ENCODE assay signal across 26 cellular contexts in genomic region chr5:130939059-130939458, GRCh38.
"Had no signal": no experiment of that assay in that cellular context is flagged by ENCODE, and none has a peak within 500 bp of the region (broad histone marks: within the 10 kb centered on the region; RNA-seq: fewer than 3 reads in every experiment).

No MANE protein-coding gene starts in this region.

- H3K27ac ChIP-seq: SK-N-MC, VCaP had no signal

- DNase-seq: activated CD4-positive, alpha-beta memory T cell treated with anti-CD3 and anti-CD28 coated beads, Interleukin-2, amount 10 ng/mL, durations not matched to agents 7 days and 5 days; activated CD4-positive, alpha-beta T cell treated with anti-CD3 and anti-CD28 coated beads, Interleukin-2, amount 10 ng/mL, durations not matched to agents 7 days and 5 days; activated CD4-positive, CD25-positive, alpha-beta regulatory T cell; activated CD8-positive, alpha-beta memory T cell treated with anti-CD3 and anti-CD28 coated beads, Interleukin-2, amount 50 U/mL, for 4 hours; activated naive CD4-positive, alpha-beta T cell treated with anti-CD3 and anti-CD28 coated beads, Interleukin-2, amount 50 U/mL, for 16 hours; activated naive CD8-positive, alpha-beta T cell treated with anti-CD3 and anti-CD28 coated beads, Interleukin-2, amount 10 ng/mL, durations not matched to agents 7 days and 5 days; activated T-cell treated with anti-CD3 and anti-CD28 coated beads, Interleukin-2, amount 50 U/mL, for 1 hour; aorta; central memory CD4-positive, alpha-beta T cell; NCI-H1105 treated with DMSO at 0.1 percent for 48 hours; NCI-H1436 treated with DMSO at 0.1 percent for 48 hours; NCI-H187 treated with DMSO at 0.1 percent for 48 hours; NCI-H2081 treated with DMSO at 0.1 percent for 48 hours; NCI-H2171 treated with DMSO at 0.1 percent for 48 hours; NCI-H226; NCI-H526; NCI-H82; NK-92 treated with Interleukin-12 subunit alpha and Interleukin-12 subunit beta, amount 100 ng/mL, for 24 hours; RPMI8226; T-cell; T-helper 2 cell; T1000 had no signal

- H3K4me3 ChIP-seq: SK-N-MC had no signal

- H3K27ac Mint-ChIP-seq: activated CD4-positive, alpha-beta memory T cell treated with anti-CD3 and anti-CD28 coated beads, Interleukin-2, amount 10 ng/mL, durations not matched to agents 7 days and 5 days; activated CD4-positive, alpha-beta T cell treated with anti-CD3 and anti-CD28 coated beads, Interleukin-2, amount 10 ng/mL, durations not matched to agents 7 days and 5 days; activated naive CD8-positive, alpha-beta T cell treated with anti-CD3 and anti-CD28 coated beads, Interleukin-2, amount 10 ng/mL, durations not matched to agents 7 days and 5 days; T-cell had no signal

- H3K9me3 Mint-ChIP-seq: activated CD4-positive, alpha-beta memory T cell treated with anti-CD3 and anti-CD28 coated beads, Interleukin-2, amount 10 ng/mL, durations not matched to agents 7 days and 5 days; activated CD4-positive, alpha-beta T cell treated with anti-CD3 and anti-CD28 coated beads, Interleukin-2, amount 10 ng/mL, durations not matched to agents 7 days and 5 days; activated naive CD8-positive, alpha-beta T cell treated with anti-CD3 and anti-CD28 coated beads, Interleukin-2, amount 10 ng/mL, durations not matched to agents 7 days and 5 days; T-cell had no signal

- ATAC-seq: Panc1, Right ventricle myocardium inferior, T-cell had no signal

- H3K4me3 Mint-ChIP-seq: activated CD4-positive, alpha-beta memory T cell treated with anti-CD3 and anti-CD28 coated beads, Interleukin-2, amount 10 ng/mL, durations not matched to agents 7 days and 5 days; activated CD4-positive, alpha-beta T cell treated with anti-CD3 and anti-CD28 coated beads, Interleukin-2, amount 10 ng/mL, durations not matched to agents 7 days and 5 days; activated naive CD8-positive, alpha-beta T cell treated with anti-CD3 and anti-CD28 coated beads, Interleukin-2, amount 10 ng/mL, durations not matched to agents 7 days and 5 days; T-cell had no signal

- H3K4me1 Mint-ChIP-seq: activated CD4-positive, alpha-beta memory T cell treated with anti-CD3 and anti-CD28 coated beads, Interleukin-2, amount 10 ng/mL, durations not matched to agents 7 days and 5 days; activated CD4-positive, alpha-beta T cell treated with anti-CD3 and anti-CD28 coated beads, Interleukin-2, amount 10 ng/mL, durations not matched to agents 7 days and 5 days; activated naive CD8-positive, alpha-beta T cell treated with anti-CD3 and anti-CD28 coated beads, Interleukin-2, amount 10 ng/mL, durations not matched to agents 7 days and 5 days; T-cell had no signal

- H3K27me3 Mint-ChIP-seq: activated CD4-positive, alpha-beta memory T cell treated with anti-CD3 and anti-CD28 coated beads, Interleukin-2, amount 10 ng/mL, durations not matched to agents 7 days and 5 days; activated CD4-positive, alpha-beta T cell treated with anti-CD3 and anti-CD28 coated beads, Interleukin-2, amount 10 ng/mL, durations not matched to agents 7 days and 5 days; activated naive CD8-positive, alpha-beta T cell treated with anti-CD3 and anti-CD28 coated beads, Interleukin-2, amount 10 ng/mL, durations not matched to agents 7 days and 5 days; T-cell had no signal

- H3K36me3 Mint-ChIP-seq: activated naive CD8-positive, alpha-beta T cell treated with anti-CD3 and anti-CD28 coated beads, Interleukin-2, amount 10 ng/mL, durations not matched to agents 7 days and 5 days; T-cell had no signal
